ENCODE assay signal across 9 cellular contexts in genomic region chrX:56764153-56764974, GRCh38. TPM values are rescaled to one million over a fixed set of nuclear protein-coding genes. Genes with fewer than 3 reads are reported as not detected.
A peak's percentile ranks its signal among the peaks of the same experiment; 100 is the strongest.
DNase-seq lines count a peak whose midpoint lies in the region; ATAC-seq, FAIRE-seq and TF ChIP-seq lines count a peak whose summit lies in the region.
"Had no signal": no experiment of that assay in that cellular context is flagged by ENCODE, and none has a peak within 500 bp of the region (broad histone marks: within the 10 kb centered on the region; RNA-seq: fewer than 3 reads in every experiment).

No MANE protein-coding gene starts in this region.

- POLR2A ChIA-PET in CD8-positive, alpha-beta memory T cell (lab: Charles Lee), result no interaction called here

- TF ChIP-seq CTCF in fibroblast of lung (conservative IDR thresholded peaks at IDR 0.05 in 1 of 2, IDR thresholded peaks at IDR 0.05 in 1 of 2; ENCODE audit: low read depth in 1 of 2, low read length in 2 of 2), result peak; percentile 50 to 51
- TF ChIP-seq CTCF in type B pancreatic cell (conservative IDR thresholded peaks at IDR 0.05), result peak; percentile 66

- H3K36me3 ChIP-seq in CD8-positive, alpha-beta memory T cell (ENCODE audit: insufficient read depth, low read length), result no peaks in the 10 kb centered on the region
- no peaks in the 10 kb centered on the region for H3K36me3 ChIP-seq in fibroblast of lung (ENCODE audit: control insufficient read depth, insufficient read depth, low read length)
- no peaks in the 10 kb centered on the region for H3K36me3 ChIP-seq in neuron (ENCODE audit: insufficient read depth, low read length)

- no peaks in the 10 kb centered on the region for H3K9me3 Mint-ChIP-seq in CD8-positive, alpha-beta memory T cell
- H3K9me3 Mint-ChIP-seq in type B pancreatic cell, result no peaks in the 10 kb centered on the region

- peak overlapping the region; percentile 28 to 98 (median 94) for H3K4me3 Mint-ChIP-seq in CD8-positive, alpha-beta memory T cell
- H3K4me3 Mint-ChIP-seq in type B pancreatic cell, result no peak overlapping the region

- no peaks in the 10 kb centered on the region for H4K20me1 ChIP-seq in fibroblast of lung (ENCODE audit: control insufficient read depth, extremely low read depth, insufficient read depth, low read length)

- peak; percentile 20 to 90 (median 72) for DNase-seq in CD8-positive, alpha-beta memory T cell
- DNase-seq in HTR-8/SVneo (ENCODE audit: insufficient read length, low spot score) (peak; percentile 42), activated T-cell treated with anti-CD3 and anti-CD28 coated beads for 1 hour (ENCODE audit: low read depth) (peak; percentile 45), fibroblast of lung (ENCODE audit: low read depth in 2 of 2) (peak; percentile 62 to 76), type B pancreatic cell (ENCODE audit: extremely low spot score, unreplicated experiment) (peak; percentile 63), NCI-H1092 treated with DMSO at 0.1 percent for 48 hours (lab: John Stamatoyannopoulos, UW) (no peak)

- peaks cover 0 to 7% (median 0%) of the 10 kb centered on the region in 3 donors for H3K36me3 Mint-ChIP-seq in CD8-positive, alpha-beta memory T cell
- H3K36me3 Mint-ChIP-seq in type B pancreatic cell, result peaks cover 13% of the 10 kb centered on the region

- no peaks in the 10 kb centered on the region for H3K9me3 ChIP-seq in CD8-positive, alpha-beta memory T cell (ENCODE audit: low read length)
- H3K9me3 ChIP-seq in fibroblast of lung (ENCODE audit: control insufficient read depth, insufficient read depth, low read depth, low read length), result no peaks in the 10 kb centered on the region
- H3K9me3 ChIP-seq in neuron (ENCODE audit: low read length), result no peaks in the 10 kb centered on the region

- H2AFZ ChIP-seq in fibroblast of lung (ENCODE audit: low read length) (peak overlapping the region; percentile 49), neuron (ENCODE audit: low read depth, low read length) (no peak overlapping the region)

- no peaks in the 10 kb centered on the region for H3K79me2 ChIP-seq in fibroblast of lung (ENCODE audit: control insufficient read depth, insufficient read depth, low read length)

- FAIRE-seq in HTR-8/SVneo (lab: Jason Lieb, UNC), result no peak

- H3K4me1 Mint-ChIP-seq in CD8-positive, alpha-beta memory T cell, result peaks cover 53 to 62% (median 54%) of the 10 kb centered on the region in 3 donors
- no peaks in the 10 kb centered on the region for H3K4me1 Mint-ChIP-seq in type B pancreatic cell (ENCODE audit: unreplicated experiment)

- H3K27ac Mint-ChIP-seq in CD8-positive, alpha-beta memory T cell, result peak overlapping the region; percentile 83 to 98 (median 92)
- no peak overlapping the region for H3K27ac Mint-ChIP-seq in type B pancreatic cell

- no peak overlapping the region for H3K9ac ChIP-seq in fibroblast of lung (ENCODE audit: insufficient read depth, low read length)

- CTCF ChIA-PET in CD8-positive, alpha-beta memory T cell (lab: Charles Lee), result interaction anchor here (1.3 to 2.3 kb wide), 2 partner anchors 39 to 214 kb away, joined by 4 to 16 read pairs; no protein-coding TSS in a partner anchor

- H3K4me1 ChIP-seq in CD8-positive, alpha-beta memory T cell (ENCODE audit: insufficient read depth, low read length), result peaks cover 41% of the 10 kb centered on the region
- peaks cover 2% of the 10 kb centered on the region for H3K4me1 ChIP-seq in fibroblast of lung (ENCODE audit: control insufficient read depth, extremely low read depth, insufficient read depth, low read length)
- no peaks in the 10 kb centered on the region for H3K4me1 ChIP-seq in neuron (ENCODE audit: insufficient read depth, low read length)

- H3K4me3 ChIP-seq in CD8-positive, alpha-beta memory T cell (ENCODE audit: low read length), result peak overlapping the region; percentile 45
- H3K4me3 ChIP-seq in fibroblast of lung (replicated peaks in 1 of 4; ENCODE audit: control extremely low read depth in 1 of 4, insufficient read depth in 1 of 4, low read depth in 3 of 4, low read length in 4 of 4), result peak overlapping the region in 2 of 4 experiments; percentile 47 to 50
- peak overlapping the region; percentile 19 for H3K4me3 ChIP-seq in neuron (ENCODE audit: low read length)

- no peak overlapping the region for H3K27ac ChIP-seq in CD8-positive, alpha-beta memory T cell (ENCODE audit: low read depth, low read length)
- peak overlapping the region; percentile 59 for H3K27ac ChIP-seq in fibroblast of lung (ENCODE audit: insufficient read depth, low read length)
- H3K27ac ChIP-seq: epithelial cell of prostate had no signal

- H3K4me2 ChIP-seq in fibroblast of lung (ENCODE audit: extremely low read depth, insufficient read depth, low read length), result peak overlapping the region; percentile 64

- ATAC-seq in GM21423 (IDR thresholded peaks at IDR 0.05; ENCODE audit: unreplicated experiment), result peak; percentile 55

- H3K27me3 ChIP-seq in CD8-positive, alpha-beta memory T cell (ENCODE audit: insufficient read depth, low read length, poor library complexity, severe bottlenecking), result no peaks in the 10 kb centered on the region
- H3K27me3 ChIP-seq in fibroblast of lung (ENCODE audit: control insufficient read depth, insufficient read depth, low read length) (no peaks in the 10 kb centered on the region), neuron (ENCODE audit: insufficient read depth, low read length) (no peaks in the 10 kb centered on the region)

- peaks cover 0 to 2% of the 10 kb centered on the region in 2 donors for H3K27me3 Mint-ChIP-seq in CD8-positive, alpha-beta memory T cell
- no peaks in the 10 kb centered on the region for H3K27me3 Mint-ChIP-seq in type B pancreatic cell

RNA-seq across cellular contexts. Expression of gene NBDY, which starts 35.3 kb away (rescaled TPM):
- 10 to 100 TPM; 34.1 to 34.8 TPM for total RNA-seq in CD8-positive, alpha-beta memory T cell
- 65.2 TPM for polyA plus RNA-seq in CD8-positive, alpha-beta memory T cell
- total RNA-seq in fibroblast of lung, result 5.4 and 5.8 TPM in 2 replicates
- polyA plus RNA-seq in fibroblast of lung, result 36.3 and 39.3 TPM in 2 replicates
- polyA plus RNA-seq in fibroblast of lung (2012), result 56.7 and 61.4 TPM in 2 replicates
- 29.8 and 30.2 TPM in 2 replicates for polyA minus RNA-seq in fibroblast of lung (ENCODE audit: low replicate concordance)
- total RNA-seq in type B pancreatic cell (ENCODE audit: low replicate concordance), result 52.5 and 55.1 TPM in 2 replicates
